11 cellular contexts compared by ENCODE assay signal in the genomic region with DNA sequence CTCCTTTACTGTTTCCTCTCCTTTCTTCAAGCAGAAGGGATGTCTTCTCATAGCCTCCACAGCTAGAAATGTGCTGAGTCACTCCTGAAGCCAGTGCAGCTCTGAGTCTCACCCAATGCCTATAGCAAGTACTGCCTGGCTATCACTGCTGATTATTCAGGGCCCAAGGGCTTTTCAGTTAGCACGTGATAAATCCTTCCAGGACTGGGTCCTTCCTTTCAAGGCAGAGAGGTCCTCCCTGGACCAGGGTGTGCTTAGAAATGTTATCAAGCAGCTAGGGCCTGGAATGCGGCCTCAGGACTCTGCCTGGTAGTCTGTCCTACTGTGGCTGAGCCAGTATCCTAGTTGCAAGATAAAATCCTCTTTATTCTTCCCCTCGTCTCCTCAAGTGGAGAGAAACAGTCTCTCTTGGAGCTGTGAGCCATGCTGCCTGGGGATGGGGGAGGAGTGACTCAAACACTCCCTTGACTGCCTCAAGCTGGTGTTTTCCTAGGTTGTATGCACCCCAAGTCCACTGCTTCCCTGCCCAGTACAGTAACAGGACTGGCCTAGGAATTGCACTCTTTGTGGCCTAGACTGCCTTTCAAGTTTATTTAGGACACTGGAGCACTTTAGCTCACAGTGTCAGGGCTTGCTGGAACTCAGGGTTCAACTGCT.
A peak's percentile ranks its signal among the peaks of the same experiment; 100 is the strongest.
DNase-seq lines count a peak whose midpoint lies in the region; ATAC-seq and TF ChIP-seq lines count a peak whose summit lies in the region.
"Had no signal": no experiment of that assay in that cellular context is flagged by ENCODE, and none has a peak within 500 bp of the region (broad histone marks: within the 10 kb centered on the region; RNA-seq: fewer than 3 reads in every experiment).

No MANE protein-coding gene starts in this region.

- DNase-seq in AG08395 (ENCODE audit: low spot score) = peak; percentile 29
- DNase-seq in dedifferentiated amniotic fluid mesenchymal stem cell (ENCODE audit: extremely low spot score) = peak; percentile 35
- DNase-seq in mesenchymal stem cell = peak; percentile 74
- no peak for DNase-seq in caudate nucleus (lab: John Stamatoyannopoulos, UW)
- no peak for DNase-seq in prostate gland (ENCODE audit: low spot score)
- no peak for DNase-seq in inferior parietal cortex (ENCODE audit: extremely low spot score)
- DNase-seq: COR-L47, NCI-H1694, SW 1271 had no signal

- peak overlapping the region in 1 of 2 experiments; percentile 14 for H3K23ac ChIP-seq in mesenchymal stem cell (ENCODE audit: low read length in 2 of 2)

- H2AK5ac ChIP-seq in mesenchymal stem cell (ENCODE audit: low read length, severe bottlenecking) = no peak overlapping the region

- no peak for TF ChIP-seq POLR2A in prostate gland (IDR thresholded peaks at IDR 0.05)

- H2BK15ac ChIP-seq in mesenchymal stem cell (ENCODE audit: low read depth, poor library complexity, severe bottlenecking) = peak overlapping the region; percentile 84

- H3K4me3 ChIP-seq in Loucy (ENCODE audit: low read length, poor library complexity, severe bottlenecking) (no peak overlapping the region), mesenchymal stem cell (ENCODE audit: insufficient read depth in 1 of 2, low read depth in 1 of 2, low read length in 2 of 2) (no peak overlapping the region), prostate gland (no peak overlapping the region)

- H3K79me2 ChIP-seq in Loucy (ENCODE audit: insufficient read depth, low read length) = no peaks in the 10 kb centered on the region

- peak overlapping the region; percentile 25 for H4K91ac ChIP-seq in mesenchymal stem cell (ENCODE audit: low read length)

- no peaks in the 10 kb centered on the region for H3K36me3 ChIP-seq in Loucy (ENCODE audit: insufficient read depth, low read length)
- no peaks in the 10 kb centered on the region for H3K36me3 ChIP-seq in mesenchymal stem cell (ENCODE audit: control insufficient read depth in 1 of 2, insufficient read depth in 2 of 2, low read depth in 1 of 2, low read length in 2 of 2)
- H3K36me3 ChIP-seq in prostate gland = no peaks in the 10 kb centered on the region

- H2BK12ac ChIP-seq in mesenchymal stem cell (ENCODE audit: low read length in 2 of 2) = peak overlapping the region; percentile 51 to 91

- peak overlapping the region; percentile 16 to 78 for H3K4ac ChIP-seq in mesenchymal stem cell (ENCODE audit: low read depth in 1 of 2, low read length in 2 of 2)

- TF ChIP-seq CTCF in Loucy (conservative IDR thresholded peaks at IDR 0.05; ENCODE audit: low read length) (no peak), prostate gland (IDR thresholded peaks at IDR 0.05) (no peak)

- peak overlapping the region in 1 of 2 experiments; percentile 79 for H3K14ac ChIP-seq in mesenchymal stem cell (ENCODE audit: low read length in 2 of 2)

- no peaks in the 10 kb centered on the region for H3K4me1 ChIP-seq in Loucy (ENCODE audit: insufficient read depth, low read length, poor library complexity, severe bottlenecking)
- peaks cover 10% of the 10 kb centered on the region for H3K4me1 ChIP-seq in mesenchymal stem cell (ENCODE audit: control insufficient read depth, insufficient read depth, low read depth, low read length)
- no peaks in the 10 kb centered on the region for H3K4me1 ChIP-seq in prostate gland (replicated peaks)

- H3K79me1 ChIP-seq in mesenchymal stem cell (replicated peaks; ENCODE audit: low read length, poor library complexity, severe bottlenecking) = no peaks in the 10 kb centered on the region

- no peak for ATAC-seq in GM21737 (IDR thresholded peaks at IDR 0.05; ENCODE audit: unreplicated experiment)

- no peak overlapping the region for H2BK5ac ChIP-seq in mesenchymal stem cell (ENCODE audit: low read depth, low read length, poor library complexity, severe bottlenecking)

- intact Hi-C loops in prostate gland (cut with DNase I) = no loop called here

- H3K9me2 ChIP-seq in Loucy (replicated peaks; ENCODE audit: low read depth, low read length) = no peaks in the 10 kb centered on the region

- H3K27ac ChIP-seq in mesenchymal stem cell (ENCODE audit: low read length, poor library complexity, severe bottlenecking) (no peak overlapping the region), caudate nucleus (ENCODE audit: low read depth, low read length) (no peak overlapping the region), prostate gland (no peak overlapping the region)

- H4K20me1 ChIP-seq in Loucy (ENCODE audit: insufficient read depth, low read length, poor library complexity, severe bottlenecking) = no peaks in the 10 kb centered on the region

- H3K9ac ChIP-seq in Loucy (ENCODE audit: low read depth, low read length, poor library complexity, severe bottlenecking) = no peak overlapping the region
- peak overlapping the region; percentile 62 for H3K9ac ChIP-seq in mesenchymal stem cell (ENCODE audit: low read length)

- peak overlapping the region; percentile 51 for H4K8ac ChIP-seq in mesenchymal stem cell (ENCODE audit: low read length)

- 48% methylated on average over 3 of the region's 3 CpGs for WGBS in mesenchymal stem cell
- WGBS in prostate gland = 73% methylated on average over 3 of the region's 3 CpGs

- no peaks in the 10 kb centered on the region for H3F3A ChIP-seq in Loucy (ENCODE audit: low read depth)

- H3K27me3 ChIP-seq in Loucy (ENCODE audit: insufficient read depth, low read length, poor library complexity, severe bottlenecking) (no peaks in the 10 kb centered on the region), mesenchymal stem cell (ENCODE audit: control insufficient read depth in 1 of 2, insufficient read depth in 1 of 2, low read length in 2 of 2) (no peaks in the 10 kb centered on the region), prostate gland (replicated peaks; ENCODE audit: insufficient read depth) (no peaks in the 10 kb centered on the region)

- H2AFZ ChIP-seq in Loucy (ENCODE audit: low read length) = peak overlapping the region; percentile 5; the same call in 1 of the 2 replicates
- peak overlapping the region; percentile 76 for H2AFZ ChIP-seq in mesenchymal stem cell (ENCODE audit: low read depth, low read length)

- H3K9me3 ChIP-seq in Loucy (ENCODE audit: insufficient read depth, low read depth, low read length) = no peaks in the 10 kb centered on the region
- H3K9me3 ChIP-seq in mesenchymal stem cell (ENCODE audit: control insufficient read depth, low read length) = no peaks in the 10 kb centered on the region
- no peaks in the 10 kb centered on the region for H3K9me3 ChIP-seq in prostate gland

- H2BK120ac ChIP-seq in mesenchymal stem cell (ENCODE audit: low read depth, low read length) = no peak overlapping the region

- peak overlapping the region; percentile 72 to 77 for H3K18ac ChIP-seq in mesenchymal stem cell (ENCODE audit: low read depth in 1 of 2, low read length in 2 of 2)

- H3K4me2 ChIP-seq in Loucy (ENCODE audit: low read depth, low read length, poor library complexity, severe bottlenecking) = no peak overlapping the region
- no peak overlapping the region for H3K4me2 ChIP-seq in mesenchymal stem cell (ENCODE audit: low read length, poor library complexity, severe bottlenecking)

Comparison
In these comparisons a context has a peak if more than half of its experiments do, and no peak if none do; other contexts are left out.
1. DNase-seq: peak in AG08395 (single experiment), dedifferentiated amniotic fluid mesenchymal stem cell (single experiment) and mesenchymal stem cell (single experiment); none in caudate nucleus (0 of 61), prostate gland (single experiment) and inferior parietal cortex (single experiment).